Comparison of ENCODE assay signal across 1 cellular context in the genomic region with DNA sequence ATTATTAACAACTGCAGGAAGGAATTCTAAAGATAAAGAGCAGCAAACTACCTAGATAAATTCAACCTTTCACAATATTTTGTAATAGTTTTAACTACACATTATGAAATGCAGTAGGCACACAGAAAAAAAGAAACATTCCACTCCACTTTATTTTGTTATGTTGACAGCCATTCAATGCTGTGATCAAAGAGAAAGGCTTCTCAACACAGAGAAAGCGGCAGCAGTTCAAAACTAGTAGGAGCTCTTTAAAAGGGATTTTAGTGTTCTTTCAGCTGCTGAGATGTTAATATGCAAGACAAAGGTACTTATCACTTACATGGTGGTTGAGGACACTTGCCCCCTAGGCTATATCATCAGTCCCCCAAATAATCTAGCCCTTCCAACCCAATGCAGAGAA.
TF ChIP-seq lines count a peak whose summit lies in the region.

No MANE protein-coding gene starts in this region.

TF ChIP-seq in neural cell, 6 proteins besides CTCF, POLR2A, EP300 and RAD21:
- TF ChIP-seq, protein P1, sequence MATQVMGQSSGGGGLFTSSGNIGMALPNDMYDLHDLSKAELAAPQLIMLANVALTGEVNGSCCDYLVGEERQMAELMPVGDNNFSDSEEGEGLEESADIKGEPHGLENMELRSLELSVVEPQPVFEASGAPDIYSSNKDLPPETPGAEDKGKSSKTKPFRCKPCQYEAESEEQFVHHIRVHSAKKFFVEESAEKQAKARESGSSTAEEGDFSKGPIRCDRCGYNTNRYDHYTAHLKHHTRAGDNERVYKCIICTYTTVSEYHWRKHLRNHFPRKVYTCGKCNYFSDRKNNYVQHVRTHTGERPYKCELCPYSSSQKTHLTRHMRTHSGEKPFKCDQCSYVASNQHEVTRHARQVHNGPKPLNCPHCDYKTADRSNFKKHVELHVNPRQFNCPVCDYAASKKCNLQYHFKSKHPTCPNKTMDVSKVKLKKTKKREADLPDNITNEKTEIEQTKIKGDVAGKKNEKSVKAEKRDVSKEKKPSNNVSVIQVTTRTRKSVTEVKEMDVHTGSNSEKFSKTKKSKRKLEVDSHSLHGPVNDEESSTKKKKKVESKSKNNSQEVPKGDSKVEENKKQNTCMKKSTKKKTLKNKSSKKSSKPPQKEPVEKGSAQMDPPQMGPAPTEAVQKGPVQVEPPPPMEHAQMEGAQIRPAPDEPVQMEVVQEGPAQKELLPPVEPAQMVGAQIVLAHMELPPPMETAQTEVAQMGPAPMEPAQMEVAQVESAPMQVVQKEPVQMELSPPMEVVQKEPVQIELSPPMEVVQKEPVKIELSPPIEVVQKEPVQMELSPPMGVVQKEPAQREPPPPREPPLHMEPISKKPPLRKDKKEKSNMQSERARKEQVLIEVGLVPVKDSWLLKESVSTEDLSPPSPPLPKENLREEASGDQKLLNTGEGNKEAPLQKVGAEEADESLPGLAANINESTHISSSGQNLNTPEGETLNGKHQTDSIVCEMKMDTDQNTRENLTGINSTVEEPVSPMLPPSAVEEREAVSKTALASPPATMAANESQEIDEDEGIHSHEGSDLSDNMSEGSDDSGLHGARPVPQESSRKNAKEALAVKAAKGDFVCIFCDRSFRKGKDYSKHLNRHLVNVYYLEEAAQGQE (IDR thresholded peaks at IDR 0.05; ENCODE audit: borderline replicate concordance), result no peak
- TF ChIP-seq SMC3 (conservative IDR thresholded peaks at IDR 0.05; ENCODE audit: poor library complexity) (no peak), EZH2 (IDR thresholded peaks at IDR 0.05; ENCODE audit: borderline replicate concordance, insufficient read depth, low read length, poor library complexity, severe bottlenecking) (no peak), POLR2AphosphoS5 (IDR thresholded peaks at IDR 0.05) (no peak), MXI1 (conservative IDR thresholded peaks at IDR 0.05; ENCODE audit: poor library complexity, severe bottlenecking) (no peak), TAF1 (IDR thresholded peaks at IDR 0.05; ENCODE audit: low read depth) (no peak)
